ENCODE assay signal across 21 cellular contexts in the genomic region with DNA sequence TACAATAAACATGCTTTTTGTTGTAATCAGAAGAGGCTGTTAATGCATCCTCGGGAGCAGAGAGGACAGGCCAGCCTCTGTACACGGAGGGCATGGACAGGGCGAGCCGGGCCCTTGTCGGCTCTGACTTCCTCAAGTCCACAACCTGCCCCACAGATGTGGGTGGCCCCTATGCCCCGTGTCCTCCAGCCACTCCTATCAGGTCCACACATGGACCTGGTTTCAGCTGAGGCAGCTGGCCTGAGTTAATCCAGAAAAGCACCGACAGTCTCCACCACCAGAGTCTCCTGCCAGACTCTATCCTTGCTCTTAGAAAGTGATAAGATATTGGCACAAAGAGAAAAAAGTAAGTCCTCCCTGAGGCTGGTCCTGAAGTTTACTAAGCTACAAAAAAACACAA. TPM values are rescaled to one million over a fixed set of nuclear protein-coding genes. Genes with fewer than 3 reads are reported as not detected.
A peak's percentile ranks its signal among the peaks of the same experiment; 100 is the strongest.
DNase-seq lines count a peak whose midpoint lies in the region; ATAC-seq and TF ChIP-seq lines count a peak whose summit lies in the region.
"Had no signal": no experiment of that assay in that cellular context is flagged by ENCODE, and none has a peak within 500 bp of the region (broad histone marks: within the 10 kb centered on the region; RNA-seq: fewer than 3 reads in every experiment).

No MANE protein-coding gene starts in this region.

- CTCF ChIA-PET in SK-N-SH (lab: Yijun Ruan, JAX): interaction anchor here (0.8 to 13.7 kb wide), 20 partner anchors 10 to 306 kb away, joined by 3 to 265 read pairs (median 5); a partner anchor contains a TSS

- DNase-seq in SK-N-SH (peak; percentile 74), RWPE2 (ENCODE audit: low spot score) (peak; percentile 31), left cardiac atrium (peak; percentile 18), sigmoid colon (peak; percentile 37), smooth muscle cell (lab: John Stamatoyannopoulos, UW; ENCODE audit: unreplicated experiment) (no peak), osteoblast (ENCODE audit: insufficient read length, low spot score, missing footprints) (no peak)
- DNase-seq: ACHN, C1 segment of cervical spinal cord, DMS53, GM23248, Kasumi-1, NCI-H1694 treated with DMSO at 0.1 percent for 48 hours, NCI-H2081 treated with DMSO at 0.1 percent for 48 hours, NCI-H2171 treated with DMSO at 0.1 percent for 48 hours, NCI-H526, OCI-M1, SHP77 had no signal

- intact Hi-C loops in left cardiac atrium (cut with DNase I): loop anchor here (5.0 to 10.0 kb wide), 2 partner anchors 170 to 262 kb away; no protein-coding TSS in a partner anchor
- intact Hi-C loops in sigmoid colon (cut with DNase I): loop anchor here (10.0 kb wide), 1 partner anchor 170 kb away; no protein-coding TSS in a partner anchor

- H4K20me1 ChIP-seq in SK-N-SH (ENCODE audit: insufficient read depth): no peaks in the 10 kb centered on the region
- H4K20me1 ChIP-seq in smooth muscle cell (ENCODE audit: low read depth): no peaks in the 10 kb centered on the region
- H4K20me1 ChIP-seq in osteoblast (ENCODE audit: insufficient read depth, low read length): no peaks in the 10 kb centered on the region

- no peak overlapping the region for H2AFZ ChIP-seq in SK-N-SH (ENCODE audit: low read depth)
- no peak overlapping the region for H2AFZ ChIP-seq in smooth muscle cell (ENCODE audit: low read depth)
- H2AFZ ChIP-seq in osteoblast (ENCODE audit: low read length): no peak overlapping the region
- H2AFZ ChIP-seq: GM23248 had no signal

- H3K4me1 ChIP-seq in SK-N-SH (ENCODE audit: control insufficient read depth in 1 of 2, insufficient read depth in 2 of 2, low read depth in 1 of 2, low read length in 1 of 2) (peaks cover 0 to 55% of the 10 kb centered on the region in 2 experiments; a peak in 2 of 4 replicates), RWPE2 (ENCODE audit: insufficient read depth, poor library complexity, severe bottlenecking) (peaks cover 9% of the 10 kb centered on the region), sigmoid colon (peaks cover 0 to 5% (median 3%) of the 10 kb centered on the region in 4 donors), smooth muscle cell (ENCODE audit: low read depth) (peaks cover 7% of the 10 kb centered on the region), osteoblast (ENCODE audit: insufficient read depth, low read length) (no peaks in the 10 kb centered on the region)
- H3K4me1 ChIP-seq: HAP-1 had no signal

- H3K9me3 ChIP-seq in SK-N-SH (peaks cover 5% of the 10 kb centered on the region; the same call in 1 of the 2 replicates), RWPE2 (ENCODE audit: severe bottlenecking) (peaks cover 3% of the 10 kb centered on the region), sigmoid colon (peaks cover 0 to 7% (median 2%) of the 10 kb centered on the region in 4 donors), smooth muscle cell (replicated peaks; ENCODE audit: low read depth) (peaks cover 3% of the 10 kb centered on the region), osteoblast (ENCODE audit: low read depth, low read length) (no peaks in the 10 kb centered on the region)

- TF ChIP-seq EP300 in SK-N-SH (IDR thresholded peaks at IDR 0.05; ENCODE audit: borderline replicate concordance in 1 of 2, low read depth in 1 of 2, low read length in 1 of 2) (peak in 1 of 2 experiments; percentile 35; a peak in 1 of 4 replicates), sigmoid colon (IDR thresholded peaks at IDR 0.05) (no peak)

- H3K9me2 ChIP-seq in SK-N-SH: no peaks in the 10 kb centered on the region

- H3K4me2 ChIP-seq in SK-N-SH: no peak overlapping the region
- H3K4me2 ChIP-seq in smooth muscle cell: no peak overlapping the region
- no peak overlapping the region for H3K4me2 ChIP-seq in osteoblast (ENCODE audit: insufficient read depth, low read length)

- H3K79me2 ChIP-seq in SK-N-SH (ENCODE audit: insufficient read depth) (no peaks in the 10 kb centered on the region), smooth muscle cell (ENCODE audit: low read depth) (no peaks in the 10 kb centered on the region), osteoblast (ENCODE audit: insufficient read depth, low read length) (no peaks in the 10 kb centered on the region)

- H3F3A ChIP-seq in SK-N-SH (replicated peaks; ENCODE audit: insufficient read depth) (no peaks in the 10 kb centered on the region), smooth muscle cell (ENCODE audit: low read depth) (peaks cover 5% of the 10 kb centered on the region)

- no peak for TF ChIP-seq POLR2A in sigmoid colon (IDR thresholded peaks at IDR 0.05)

- no peak overlapping the region for H3K4me3 ChIP-seq in SK-N-SH (ENCODE audit: low read depth in 2 of 2, low read length in 1 of 2)
- H3K4me3 ChIP-seq in RWPE2 (ENCODE audit: severe bottlenecking): no peak overlapping the region
- H3K4me3 ChIP-seq in sigmoid colon: no peak overlapping the region
- no peak overlapping the region for H3K4me3 ChIP-seq in smooth muscle cell
- H3K4me3 ChIP-seq in osteoblast (ENCODE audit: insufficient read depth, low read length): no peak overlapping the region
- H3K4me3 ChIP-seq: GM23248, HAP-1 had no signal

- TF ChIP-seq RAD21 in SK-N-SH (IDR thresholded peaks at IDR 0.05; ENCODE audit: low read length): 0 out of 2 replicates have a peak, but pooled peaks have one; percentile 5

- 35% methylated on average over 6 of the region's 7 CpGs for WGBS in SK-N-SH (ENCODE audit: low lambda C conversion rate)
- WGBS in sigmoid colon, 2 donors: 76 to 87% methylated on average over 7 of the region's 7 CpGs
- 72% methylated on average over 7 of the region's 7 CpGs for WGBS in smooth muscle cell (ENCODE audit: low lambda C conversion rate)

- H3K9ac ChIP-seq in SK-N-SH: no peak overlapping the region
- H3K9ac ChIP-seq in smooth muscle cell (ENCODE audit: low read depth): no peak overlapping the region
- H3K9ac ChIP-seq: GM23248 had no signal

- POLR2A ChIA-PET in SK-N-SH (lab: Yijun Ruan, JAX): no interaction called here

- TF ChIP-seq CTCF in SK-N-SH (IDR thresholded peaks at IDR 0.05) (no peak), RWPE2 (IDR thresholded peaks at IDR 0.05; ENCODE audit: poor library complexity, severe bottlenecking) (no peak), sigmoid colon (IDR thresholded peaks at IDR 0.05) (no peak), smooth muscle cell (IDR thresholded peaks at IDR 0.05; ENCODE audit: borderline replicate concordance, insufficient read depth, poor library complexity, severe bottlenecking) (no peak), osteoblast (IDR thresholded peaks at IDR 0.05; ENCODE audit: extremely low read depth, low read depth, low read length) (no peak)

- ATAC-seq in SK-N-SH treated with all-trans-retinoic acid at 6 μM for 48 hours: no peak
- no peak for ATAC-seq in RWPE2 (ENCODE audit: low read depth)
- ATAC-seq in left cardiac atrium: peak in 1 of 2 donors; percentile 50
- no peak for ATAC-seq in GM19395 (IDR thresholded peaks at IDR 0.05; ENCODE audit: unreplicated experiment)

- H3K27me3 ChIP-seq in SK-N-SH (ENCODE audit: insufficient read depth) (no peaks in the 10 kb centered on the region), RWPE2 (ENCODE audit: insufficient read depth, poor library complexity, severe bottlenecking) (no peaks in the 10 kb centered on the region), sigmoid colon (no peaks in the 10 kb centered on the region), smooth muscle cell (ENCODE audit: low read depth) (no peaks in the 10 kb centered on the region), osteoblast (ENCODE audit: insufficient read depth, low read length) (peaks cover 4% of the 10 kb centered on the region)

- peak overlapping the region in 1 of 2 experiments; percentile 83; a peak in 2 of 4 replicates for H3K27ac ChIP-seq in SK-N-SH (ENCODE audit: low read depth in 2 of 2, low read length in 1 of 2)
- H3K27ac ChIP-seq in RWPE2 (ENCODE audit: poor library complexity, severe bottlenecking): no peak overlapping the region
- H3K27ac ChIP-seq in sigmoid colon: no peak overlapping the region
- H3K27ac ChIP-seq in smooth muscle cell (ENCODE audit: low read depth): no peak overlapping the region
- no peak overlapping the region for H3K27ac ChIP-seq in osteoblast (ENCODE audit: low read depth, low read length)
- H3K27ac ChIP-seq: 22Rv1, GM23248 had no signal

- H3K36me3 ChIP-seq in SK-N-SH (replicated peaks in 1 of 2; ENCODE audit: control insufficient read depth in 1 of 2, insufficient read depth in 2 of 2, low read length in 1 of 2): no peaks in the 10 kb centered on the region
- H3K36me3 ChIP-seq in RWPE2 (ENCODE audit: low read depth): no peaks in the 10 kb centered on the region
- no peaks in the 10 kb centered on the region for H3K36me3 ChIP-seq in sigmoid colon
- H3K36me3 ChIP-seq in smooth muscle cell (ENCODE audit: low read depth): no peaks in the 10 kb centered on the region
- H3K36me3 ChIP-seq in osteoblast (ENCODE audit: insufficient read depth, low read length): no peaks in the 10 kb centered on the region
- H3K36me3 ChIP-seq: HAP-1 had no signal

TF ChIP-seq in SK-N-SH, 30 proteins besides CTCF, POLR2A, EP300 and RAD21:
- TF ChIP-seq SMC3 (IDR thresholded peaks at IDR 0.05; ENCODE audit: low read depth, low read length) (no peak), GATA2 (CRISPR knock-in tag; IDR thresholded peaks at IDR 0.05) (peak; percentile 32; the same call in 1 of the 2 replicates)

TF ChIP-seq in SK-N-SH treated with all-trans-retinoic acid at 6 μM for 48 hours, 23 proteins besides CTCF, POLR2A, EP300 and RAD21:
- TF ChIP-seq TCF4 (CRISPR knock-in tag; IDR thresholded peaks at IDR 0.05; ENCODE audit: borderline replicate concordance) (no peak; the same call in 1 of the 2 replicates), ISL1 (CRISPR knock-in tag; IDR thresholded peaks at IDR 0.05) (no peak), ZC3H10 (CRISPR knock-in tag; IDR thresholded peaks at IDR 0.05) (no peak), ZFP3 (CRISPR knock-in tag; IDR thresholded peaks at IDR 0.05) (no peak), PPARA (CRISPR knock-in tag; IDR thresholded peaks at IDR 0.05; ENCODE audit: borderline replicate concordance) (no peak)

RNA-seq across cellular contexts. Expression of a gene that starts 52.4 kb away (rescaled TPM):
- polyA plus RNA-seq in SK-N-SH (2012; rRNA removed) (46.8 and 61.3 TPM in 2 replicates), sigmoid colon (100 to 1,000 TPM in 1 of 3 donors, 10 to 100 TPM in 2; 46.2 to 121 (median 47.6) TPM), smooth muscle cell (27.8 and 34.2 TPM in 2 replicates)
- 18.4 and 23.3 TPM in 2 replicates for polyA plus RNA-seq in SK-N-SH (2012; cell fraction: cytosol; rRNA removed)
- 262 and 272 TPM in 2 replicates for polyA plus RNA-seq in SK-N-SH (2012; cell fraction: nucleus; rRNA removed)
- total RNA-seq in left cardiac atrium (10 to 100 TPM; 43.6 to 53.5 TPM), sigmoid colon (10 to 100 TPM; 26.0 to 66.5 (median 41.6) TPM), smooth muscle cell (15.7 and 17.1 TPM in 2 replicates), osteoblast (35.1 and 36.5 TPM in 2 replicates)

Comparison
In these comparisons a context has a peak if more than half of its experiments do, and no peak if none do; other contexts are left out.
1. DNase-seq: peak in SK-N-SH (single experiment), RWPE2 (single experiment), left cardiac atrium (single experiment) and sigmoid colon (single experiment); none in smooth muscle cell (single experiment) and osteoblast (single experiment).